28 cellular contexts compared by ENCODE assay signal in the genomic region with DNA sequence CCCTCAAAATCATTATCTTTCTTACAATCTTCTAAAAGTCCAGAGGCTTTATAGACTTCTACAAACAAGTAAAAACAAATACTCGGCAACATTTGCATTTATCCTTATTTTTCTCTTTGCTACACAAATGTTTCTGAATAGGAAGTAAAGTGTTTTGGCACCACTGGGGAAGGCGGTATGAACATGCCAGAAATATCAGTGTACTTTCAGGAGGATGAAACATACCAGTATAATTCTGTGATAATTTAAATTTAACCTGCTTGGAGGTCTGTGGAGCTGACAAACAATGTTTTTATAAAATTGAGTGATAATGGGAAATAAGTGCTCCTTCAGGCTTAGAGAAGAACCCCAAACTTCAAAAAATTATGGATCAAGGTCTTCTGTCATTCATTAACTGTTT.
"Had no signal": no experiment of that assay in that cellular context is flagged by ENCODE, and none has a peak within 500 bp of the region (broad histone marks: within the 10 kb centered on the region; RNA-seq: fewer than 3 reads in every experiment).

No MANE protein-coding gene starts in this region.

- H3K27ac ChIP-seq: adrenal gland, body of pancreas, foreskin keratinocyte, gastrocnemius medialis, heart left ventricle had no signal

- DNase-seq: activated CD4-positive, alpha-beta memory T cell treated with anti-CD3 and anti-CD28 coated beads, Interleukin-2, amount 10 ng/mL, durations not matched to agents 7 days and 5 days; activated CD4-positive, alpha-beta T cell treated with anti-CD3 and anti-CD28 coated beads for 1 hour; activated CD4-positive, alpha-beta T cell treated with anti-CD3 and anti-CD28 coated beads for 4 hours; activated CD4-positive, alpha-beta T cell treated with anti-CD3 and anti-CD28 coated beads, Interleukin-2, amount 10 ng/mL, durations not matched to agents 7 days and 5 days; activated CD4-positive, alpha-beta T cell treated with anti-CD3 and anti-CD28 coated beads, Interleukin-2, amount 50 U/mL, for 4 hours; activated CD8-positive, alpha-beta memory T cell treated with anti-CD3 and anti-CD28 coated beads, Interleukin-2, amount 50 U/mL, for 48 hours; activated gamma-delta T cell; activated naive CD4-positive, alpha-beta T cell; activated naive CD4-positive, alpha-beta T cell treated with anti-CD3 and anti-CD28 coated beads, Interleukin-2, amount 10 ng/mL, durations not matched to agents 7 days and 5 days; activated T-cell treated with anti-CD3 and anti-CD28 coated beads for 4 hours; activated T-cell treated with anti-CD3 and anti-CD28 coated beads, Interleukin-2, amount 50 U/mL, for 24 hours; activated T-cell treated with anti-CD3 and anti-CD28 coated beads, Interleukin-2, amount 50 U/mL, for 72 hours; adrenal gland; aorta; body of pancreas; cortex of kidney; dermis blood vessel endothelial cell; effector CD4-positive, alpha-beta T cell; effector memory CD8-positive, alpha-beta T cell; erythroblast; foreskin keratinocyte; gastrocnemius medialis; glutamatergic neuron; heart left ventricle; T-helper 2 cell had no signal

- H3K9me3 ChIP-seq: adrenal gland, body of pancreas, esophagus muscularis mucosa, gastrocnemius medialis, heart left ventricle had no signal

- H3K4me3 ChIP-seq: adrenal gland, body of pancreas, esophagus muscularis mucosa, gastrocnemius medialis, heart left ventricle had no signal

- H3K4me3 Mint-ChIP-seq: activated CD4-positive, alpha-beta memory T cell treated with anti-CD3 and anti-CD28 coated beads, Interleukin-2, amount 10 ng/mL, durations not matched to agents 7 days and 5 days; activated CD4-positive, alpha-beta T cell treated with anti-CD3 and anti-CD28 coated beads, Interleukin-2, amount 10 ng/mL, durations not matched to agents 7 days and 5 days; activated naive CD4-positive, alpha-beta T cell treated with anti-CD3 and anti-CD28 coated beads, Interleukin-2, amount 10 ng/mL, durations not matched to agents 7 days and 5 days; activated naive CD8-positive, alpha-beta T cell; activated T-cell treated with anti-CD3 and anti-CD28 coated beads, Interleukin-2, amount 50 U/mL, for 24 hours; activated T-cell treated with anti-CD3 and anti-CD28 coated beads, Interleukin-2, amount 50 U/mL, for 72 hours; effector memory CD8-positive, alpha-beta T cell had no signal

- H3K9me3 Mint-ChIP-seq: activated CD4-positive, alpha-beta memory T cell treated with anti-CD3 and anti-CD28 coated beads, Interleukin-2, amount 10 ng/mL, durations not matched to agents 7 days and 5 days; activated CD4-positive, alpha-beta T cell treated with anti-CD3 and anti-CD28 coated beads, Interleukin-2, amount 10 ng/mL, durations not matched to agents 7 days and 5 days; activated naive CD4-positive, alpha-beta T cell treated with anti-CD3 and anti-CD28 coated beads, Interleukin-2, amount 10 ng/mL, durations not matched to agents 7 days and 5 days; activated T-cell treated with anti-CD3 and anti-CD28 coated beads, Interleukin-2, amount 50 U/mL, for 24 hours; activated T-cell treated with anti-CD3 and anti-CD28 coated beads, Interleukin-2, amount 50 U/mL, for 72 hours; effector memory CD8-positive, alpha-beta T cell had no signal

- H3K27me3 ChIP-seq: adrenal gland, body of pancreas, esophagus muscularis mucosa, foreskin keratinocyte, gastrocnemius medialis, heart left ventricle had no signal

- FAIRE-seq: colon had no signal

- H3K27me3 Mint-ChIP-seq: activated CD4-positive, alpha-beta memory T cell treated with anti-CD3 and anti-CD28 coated beads, Interleukin-2, amount 10 ng/mL, durations not matched to agents 7 days and 5 days; activated CD4-positive, alpha-beta T cell treated with anti-CD3 and anti-CD28 coated beads, Interleukin-2, amount 10 ng/mL, durations not matched to agents 7 days and 5 days; activated naive CD4-positive, alpha-beta T cell treated with anti-CD3 and anti-CD28 coated beads, Interleukin-2, amount 10 ng/mL, durations not matched to agents 7 days and 5 days; activated naive CD8-positive, alpha-beta T cell; activated T-cell treated with anti-CD3 and anti-CD28 coated beads, Interleukin-2, amount 50 U/mL, for 24 hours; effector memory CD8-positive, alpha-beta T cell had no signal

- ATAC-seq: activated T-cell treated with anti-CD3 and anti-CD28 coated beads, Interleukin-2, amount 50 U/mL, for 72 hours; body of pancreas; effector memory CD8-positive, alpha-beta T cell; foreskin keratinocyte; gastrocnemius medialis had no signal

- H3K4me1 Mint-ChIP-seq: activated CD4-positive, alpha-beta memory T cell treated with anti-CD3 and anti-CD28 coated beads, Interleukin-2, amount 10 ng/mL, durations not matched to agents 7 days and 5 days; activated CD4-positive, alpha-beta T cell treated with anti-CD3 and anti-CD28 coated beads, Interleukin-2, amount 10 ng/mL, durations not matched to agents 7 days and 5 days; activated naive CD4-positive, alpha-beta T cell treated with anti-CD3 and anti-CD28 coated beads, Interleukin-2, amount 10 ng/mL, durations not matched to agents 7 days and 5 days had no signal

- H3K36me3 ChIP-seq: adrenal gland, esophagus muscularis mucosa, gastrocnemius medialis, heart left ventricle had no signal

- H3K27ac Mint-ChIP-seq: activated CD4-positive, alpha-beta memory T cell treated with anti-CD3 and anti-CD28 coated beads, Interleukin-2, amount 10 ng/mL, durations not matched to agents 7 days and 5 days; activated CD4-positive, alpha-beta T cell treated with anti-CD3 and anti-CD28 coated beads, Interleukin-2, amount 10 ng/mL, durations not matched to agents 7 days and 5 days; activated naive CD4-positive, alpha-beta T cell treated with anti-CD3 and anti-CD28 coated beads, Interleukin-2, amount 10 ng/mL, durations not matched to agents 7 days and 5 days; activated naive CD8-positive, alpha-beta T cell; activated T-cell treated with anti-CD3 and anti-CD28 coated beads, Interleukin-2, amount 50 U/mL, for 24 hours; activated T-cell treated with anti-CD3 and anti-CD28 coated beads, Interleukin-2, amount 50 U/mL, for 72 hours; effector memory CD8-positive, alpha-beta T cell had no signal
